1 cellular context compared by ENCODE assay signal in the genomic region with DNA sequence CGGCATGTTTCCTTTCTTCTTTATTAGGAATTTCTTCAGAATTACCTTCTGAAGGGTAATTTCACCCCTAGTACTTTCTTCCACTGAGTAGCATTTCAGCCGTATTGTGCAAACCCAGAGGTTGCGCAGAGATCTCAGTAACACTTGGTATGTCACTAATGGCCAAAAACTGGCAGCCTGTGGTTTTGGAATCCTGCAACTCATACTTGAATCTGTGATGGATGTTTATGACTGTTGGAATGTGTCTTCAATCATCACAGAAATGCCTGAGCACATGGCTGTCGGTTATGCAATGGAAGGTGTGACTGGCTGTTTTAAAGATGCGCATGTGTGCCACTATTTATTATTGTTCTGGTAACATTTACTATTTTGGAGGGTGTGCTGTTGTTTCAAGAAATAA.
TF ChIP-seq lines count a peak whose summit lies in the region.

No MANE protein-coding gene starts in this region.

TF ChIP-seq in SK-N-SH treated with all-trans-retinoic acid at 6 μM for 48 hours, 23 proteins besides CTCF, POLR2A, EP300 and RAD21 (continued from another document):
- TF ChIP-seq OSR1 (CRISPR knock-in tag; IDR thresholded peaks at IDR 0.05) (no peak), PATZ1 (CRISPR knock-in tag; IDR thresholded peaks at IDR 0.05; ENCODE audit: borderline replicate concordance) (no peak), ZNF8 (CRISPR knock-in tag; IDR thresholded peaks at IDR 0.05) (no peak), CSRNP3 (CRISPR knock-in tag; IDR thresholded peaks at IDR 0.05) (no peak), TOX (CRISPR knock-in tag; IDR thresholded peaks at IDR 0.05; ENCODE audit: borderline replicate concordance) (no peak), ZFP3 (CRISPR knock-in tag; IDR thresholded peaks at IDR 0.05) (no peak), TCF4 (CRISPR knock-in tag; IDR thresholded peaks at IDR 0.05; ENCODE audit: borderline replicate concordance) (no peak)
- TF ChIP-seq, protein P1, sequence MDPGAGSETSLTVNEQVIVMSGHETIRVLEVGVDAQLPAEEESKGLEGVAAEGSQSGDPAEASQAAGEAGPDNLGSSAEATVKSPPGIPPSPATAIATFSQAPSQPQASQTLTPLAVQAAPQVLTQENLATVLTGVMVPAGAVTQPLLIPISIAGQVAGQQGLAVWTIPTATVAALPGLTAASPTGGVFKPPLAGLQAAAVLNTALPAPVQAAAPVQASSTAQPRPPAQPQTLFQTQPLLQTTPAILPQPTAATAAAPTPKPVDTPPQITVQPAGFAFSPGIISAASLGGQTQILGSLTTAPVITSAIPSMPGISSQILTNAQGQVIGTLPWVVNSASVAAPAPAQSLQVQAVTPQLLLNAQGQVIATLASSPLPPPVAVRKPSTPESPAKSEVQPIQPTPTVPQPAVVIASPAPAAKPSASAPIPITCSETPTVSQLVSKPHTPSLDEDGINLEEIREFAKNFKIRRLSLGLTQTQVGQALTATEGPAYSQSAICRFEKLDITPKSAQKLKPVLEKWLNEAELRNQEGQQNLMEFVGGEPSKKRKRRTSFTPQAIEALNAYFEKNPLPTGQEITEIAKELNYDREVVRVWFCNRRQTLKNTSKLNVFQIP (CRISPR knock-in tag; IDR thresholded peaks at IDR 0.05; ENCODE audit: borderline replicate concordance, low read depth), result no peak
TF ChIP-seq in SK-N-SH treated with all-trans-retinoic acid at 6 μM for 48 hours: peak in this region for 0.
